Comparison of ENCODE assay signal across 13 cellular contexts in the genomic region with DNA sequence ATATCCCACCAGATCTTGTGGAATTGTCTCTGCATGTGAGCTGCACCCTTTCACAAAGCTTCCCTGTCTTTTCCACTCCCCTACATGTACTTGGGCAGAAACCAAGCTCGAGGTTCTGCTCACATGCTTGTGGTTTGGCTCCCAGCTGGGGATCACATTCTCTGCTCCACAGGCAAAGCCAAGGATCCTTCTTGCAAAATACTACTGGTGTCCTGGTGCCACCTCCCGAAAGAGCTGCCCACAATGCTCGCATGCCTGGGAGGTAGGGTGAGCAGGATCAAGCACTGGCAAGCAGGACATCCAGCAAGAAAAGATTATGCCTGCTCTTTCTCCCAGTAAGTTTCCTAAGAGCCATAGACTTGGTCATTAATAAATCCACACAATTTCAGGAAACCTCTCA. TPM values are rescaled to one million over a fixed set of nuclear protein-coding genes. Genes with fewer than 3 reads are reported as not detected.
DNase-seq lines count a peak whose midpoint lies in the region; ATAC-seq, FAIRE-seq and TF ChIP-seq lines count a peak whose summit lies in the region.
"Had no signal": no experiment of that assay in that cellular context is flagged by ENCODE, and none has a peak within 500 bp of the region (broad histone marks: within the 10 kb centered on the region; RNA-seq: fewer than 3 reads in every experiment).

No MANE protein-coding gene starts in this region.

- peak overlapping the region; percentile 88 for H2BK20ac ChIP-seq in H1 (ENCODE audit: low read length)

- H3K27me3 ChIP-seq in ACC112 (ENCODE audit: insufficient read depth, low read length) (no peaks in the 10 kb centered on the region), MG63 (no peaks in the 10 kb centered on the region), H1 (replicated peaks in 1 of 4; ENCODE audit: control insufficient read depth in 3 of 4, extremely low read depth in 1 of 4, insufficient read depth in 3 of 4, low read length in 3 of 4) (no peaks in the 10 kb centered on the region)
- H3K27me3 ChIP-seq in CD8-positive, alpha-beta memory T cell (ENCODE audit: insufficient read depth, low read length, poor library complexity, severe bottlenecking): no peaks in the 10 kb centered on the region
- H3K27me3 ChIP-seq: neural progenitor cell had no signal

- FAIRE-seq in H1 (lab: Jason Lieb, UNC): no peak
- FAIRE-seq: colon, K562 had no signal

- H3K9me3 ChIP-seq in MG63 (no peaks in the 10 kb centered on the region), H1 (ENCODE audit: insufficient read depth in 2 of 2, low read depth in 1 of 2, low read length in 1 of 2) (no peaks in the 10 kb centered on the region)
- H3K9me3 ChIP-seq in CD8-positive, alpha-beta memory T cell (ENCODE audit: low read length): no peaks in the 10 kb centered on the region

- no peak overlapping the region for H4K91ac ChIP-seq in H1 (replicated peaks; ENCODE audit: insufficient read length, low read length)

- peak; percentile 81 for DNase-seq in MG63
- no peak for DNase-seq in H1 (ENCODE audit: low read depth in 1 of 2, low spot score in 2 of 2)
- peak; percentile 91 to 96 for DNase-seq in lower leg skin (ENCODE audit: low spot score in 2 of 2)
- no peak for DNase-seq in CD8-positive, alpha-beta memory T cell
- DNase-seq in NCI-H2029 treated with DMSO at 0.1 percent for 48 hours (lab: John Stamatoyannopoulos, UW): no peak
- DNase-seq in stimulated activated CD4-positive, alpha-beta T cell treated with anti-CD3 and anti-CD28 coated beads, Interleukin-1b, Interleukin-23, amount 100 ng/mL, for 48 hours: no peak
- DNase-seq: AML-193 had no signal

- no peak overlapping the region for H3K27ac Mint-ChIP-seq in CD8-positive, alpha-beta memory T cell
- H3K27ac Mint-ChIP-seq: neural progenitor cell; T-helper 1 cell treated with Interleukin-12 subunit alpha and Interleukin-12 subunit beta and Interleukin-4 antibody, amounts not matched to agents 30 μg/mL and 1 μg/mL, for 36 hours had no signal

- H3K14ac ChIP-seq in H1 (ENCODE audit: insufficient read length): no peak overlapping the region

- no peak overlapping the region for H2BK120ac ChIP-seq in H1 (replicated peaks; ENCODE audit: low read depth, low read length)

- H3K18ac ChIP-seq in H1 (ENCODE audit: extremely low read depth, low read length): no peak overlapping the region; the same call in 1 of the 2 replicates

- no peak overlapping the region for H3K23ac ChIP-seq in H1 (ENCODE audit: insufficient read length)

- no peak overlapping the region for H3K4ac ChIP-seq in H1 (replicated peaks; ENCODE audit: insufficient read length, low read depth, low read length)

- WGBS in H1 (ENCODE audit: extremely low coverage in 1 of 2, insufficient coverage in 1 of 2, insufficient read length in 1 of 2, insufficient replicate concordance in 2 of 2, low coverage in 1 of 2, low lambda C conversion rate in 2 of 2, missing lambda C conversion rate in 1 of 2), 2 experiments: 56% methylated on average over 3 of the region's 3 CpGs; no CpG with 5 or more reads in 1 of the 2 experiments
- WGBS in lower leg skin, 2 donors: 7 to 18% methylated on average over 3 of the region's 3 CpGs

- no peak overlapping the region for H3K4me3 Mint-ChIP-seq in CD8-positive, alpha-beta memory T cell
- H3K4me3 Mint-ChIP-seq: neural progenitor cell; T-helper 1 cell treated with Interleukin-12 subunit alpha and Interleukin-12 subunit beta and Interleukin-4 antibody, amounts not matched to agents 30 μg/mL and 1 μg/mL, for 36 hours had no signal

- TF ChIP-seq EP300 in H1 (IDR thresholded peaks at IDR 0.05; ENCODE audit: borderline replicate concordance in 1 of 2, low read depth in 2 of 2, low read length in 2 of 2): no peak

- TF ChIP-seq POLR2A in H1 (IDR thresholded peaks at IDR 0.05; ENCODE audit: control extremely low read depth in 1 of 2, low read depth in 2 of 2, low read length in 2 of 2) (no peak), lower leg skin (IDR thresholded peaks at IDR 0.05) (no peak)

- H3K27me3 Mint-ChIP-seq in CD8-positive, alpha-beta memory T cell: no peaks in the 10 kb centered on the region

- H3K4me1 ChIP-seq in ACC112 (ENCODE audit: control insufficient read depth, insufficient read depth, low read length, unreplicated experiment): peaks cover 32% of the 10 kb centered on the region
- H3K4me1 ChIP-seq in H1 (replicated peaks in 1 of 4; ENCODE audit: control insufficient read depth in 3 of 4, insufficient read depth in 4 of 4, low read length in 3 of 4): peaks cover 6 to 33% (median 22%) of the 10 kb centered on the region in 4 experiments
- H3K4me1 ChIP-seq in CD8-positive, alpha-beta memory T cell (ENCODE audit: insufficient read depth, low read length): no peaks in the 10 kb centered on the region

- POLR2A ChIA-PET in H1 (lab: Charles Lee; ENCODE audit: partially characterized antibody): no interaction called here
- POLR2A ChIA-PET in CD8-positive, alpha-beta memory T cell (lab: Charles Lee): no interaction called here

- H3K4me1 Mint-ChIP-seq in CD8-positive, alpha-beta memory T cell: no peaks in the 10 kb centered on the region

- H3K27ac ChIP-seq in ACC112 (ENCODE audit: low read depth, low read length): peak overlapping the region; percentile 32
- H3K27ac ChIP-seq in H1 (ENCODE audit: low read depth, low read length): no peak overlapping the region
- H3K27ac ChIP-seq in CD8-positive, alpha-beta memory T cell (ENCODE audit: low read depth, low read length): no peak overlapping the region
- H3K27ac ChIP-seq: neural progenitor cell had no signal

- H3K79me2 ChIP-seq in ACC112 (ENCODE audit: control insufficient read depth, insufficient read depth, low read length, unreplicated experiment): no peaks in the 10 kb centered on the region
- no peaks in the 10 kb centered on the region for H3K79me2 ChIP-seq in H1 (ENCODE audit: control insufficient read depth in 1 of 2, insufficient read depth in 2 of 2, low read length in 2 of 2)

- H2BK5ac ChIP-seq in H1 (ENCODE audit: low read depth, low read length): no peak overlapping the region

- H4K5ac ChIP-seq in H1 (ENCODE audit: insufficient read length, low read depth, low read length): no peak overlapping the region

- H3K36me3 Mint-ChIP-seq in CD8-positive, alpha-beta memory T cell: no peaks in the 10 kb centered on the region

- no peaks in the 10 kb centered on the region for H3K79me1 ChIP-seq in H1 (ENCODE audit: low read depth, low read length)

- H3K4me2 ChIP-seq in H1 (ENCODE audit: insufficient read depth in 1 of 2, low read depth in 2 of 2, low read length in 2 of 2): no peak overlapping the region
- H3K4me2 ChIP-seq: neural progenitor cell had no signal

- H2AK5ac ChIP-seq in H1 (ENCODE audit: low read depth, low read length): no peak overlapping the region

- no peak overlapping the region for H3K9ac ChIP-seq in H1 (replicated peaks in 1 of 4; ENCODE audit: extremely low read depth in 1 of 4, low read depth in 3 of 4, low read length in 3 of 4)
- H3K9ac ChIP-seq: neural progenitor cell had no signal

- H3K4me3 ChIP-seq in ACC112 (ENCODE audit: low read depth, low read length) (no peak overlapping the region), MG63 (no peak overlapping the region), H1 (ENCODE audit: extremely low read depth in 1 of 4, insufficient read depth in 2 of 4, low read depth in 3 of 4, low read length in 4 of 4) (no peak overlapping the region), lower leg skin (ENCODE audit: low read depth, poor library complexity, severe bottlenecking) (no peak overlapping the region)
- no peak overlapping the region for H3K4me3 ChIP-seq in CD8-positive, alpha-beta memory T cell (ENCODE audit: low read length)
- H3K4me3 ChIP-seq: K562, neural progenitor cell had no signal

- no peak for ATAC-seq in HG02981 (IDR thresholded peaks at IDR 0.05; ENCODE audit: unreplicated experiment)
- ATAC-seq: K562 had no signal

- H4K8ac ChIP-seq in H1 (ENCODE audit: extremely low read depth, insufficient read depth, low read length): no peak overlapping the region

- no peak for TF ChIP-seq CTCF in H1 (IDR thresholded peaks at IDR 0.05; ENCODE audit: control extremely low read depth in 1 of 3, insufficient read depth in 1 of 3, low read depth in 1 of 3, low read length in 3 of 3)
- TF ChIP-seq CTCF in lower leg skin (IDR thresholded peaks at IDR 0.05): no peak

- no peak overlapping the region for H2BK15ac ChIP-seq in H1 (ENCODE audit: low read length)

- H3K36me3 ChIP-seq in ACC112 (ENCODE audit: insufficient read depth, low read length): no peaks in the 10 kb centered on the region
- H3K36me3 ChIP-seq in MG63: no peaks in the 10 kb centered on the region
- no peaks in the 10 kb centered on the region for H3K36me3 ChIP-seq in H1 (ENCODE audit: control insufficient read depth in 2 of 4, insufficient read depth in 4 of 4, low read length in 3 of 4)
- H3K36me3 ChIP-seq in CD8-positive, alpha-beta memory T cell (ENCODE audit: insufficient read depth, low read length): no peaks in the 10 kb centered on the region
- H3K36me3 ChIP-seq: neural progenitor cell had no signal

- peaks cover 0 to 6% (median 1%) of the 10 kb centered on the region in 5 donors for H3K9me3 Mint-ChIP-seq in CD8-positive, alpha-beta memory T cell
- H3K9me3 Mint-ChIP-seq: neural progenitor cell; T-helper 1 cell treated with Interleukin-12 subunit alpha and Interleukin-12 subunit beta and Interleukin-4 antibody, amounts not matched to agents 30 μg/mL and 1 μg/mL, for 36 hours had no signal

- H3K56ac ChIP-seq in H1 (replicated peaks; ENCODE audit: insufficient read length, low read depth, low read length): no peak overlapping the region

- no peak overlapping the region for H2AFZ ChIP-seq in ACC112 (ENCODE audit: low read length, unreplicated experiment)
- H2AFZ ChIP-seq in H1 (ENCODE audit: low read length): no peak overlapping the region
- H2AFZ ChIP-seq: neural progenitor cell had no signal

- CTCF ChIA-PET in H1 (lab: Charles Lee; ENCODE audit: partially characterized antibody): interaction anchor here (0.7 to 3.4 kb wide), 10 partner anchors 10 to 117 kb away, joined by 3 to 17 read pairs (median 4); no protein-coding TSS in a partner anchor
- CTCF ChIA-PET in CD8-positive, alpha-beta memory T cell (lab: Charles Lee): no interaction called here

- H2BK12ac ChIP-seq in H1 (ENCODE audit: low read depth, low read length): peak overlapping the region; percentile 84; the same call in 1 of the 2 replicates

- intact Hi-C loops in lower leg skin (cut with DNase I; ENCODE audit: low total_unique reads): no loop called here

- H3K23me2 ChIP-seq in H1 (ENCODE audit: low read depth, low read length): peaks cover 4% of the 10 kb centered on the region

- no peak for TF ChIP-seq RAD21 in H1 (IDR thresholded peaks at IDR 0.05 in 1 of 2, conservative IDR thresholded peaks at IDR 0.05 in 1 of 2; ENCODE audit: low read depth in 2 of 2, low read length in 2 of 2)

- no peaks in the 10 kb centered on the region for H4K20me1 ChIP-seq in H1 (replicated peaks in 1 of 2; ENCODE audit: control insufficient read depth in 1 of 2, insufficient read depth in 2 of 2, low read length in 2 of 2)

RNA-seq across cellular contexts. Expression of a gene that starts 45.1 kb away (rescaled TPM):
- not detected in 2 replicates for total RNA-seq in MG63 (2014; rRNA removed; shearing (Covaris generic); ENCODE audit: low replicate concordance)
- 1.4 and 1.5 TPM in 2 replicates for total RNA-seq in H1 (2021; fragmentation: NEBNext Ultra II Directional; extraction: Animal tissue kit (Norgen Biotek cat#: 25700))
- polyA plus RNA-seq in H1 (2011; rRNA removed): 0.54 and 0.60 TPM in 2 replicates
- 0.88 TPM for polyA plus RNA-seq in H1 (2011; cell fraction: cytosol; rRNA removed)
- polyA plus RNA-seq in H1 (2011; cell fraction: nucleus; rRNA removed): 1.2 TPM
- 0.33 to 0.79 TPM (median 0.48 TPM) in 4 replicates for polyA plus RNA-seq in H1 (2012, experiment 1 of 2)
- polyA plus RNA-seq in H1 (2012, experiment 2 of 2): 0.03 TPM
- polyA plus RNA-seq in H1 (2013, experiment 1 of 2): 1.1 TPM
- polyA plus RNA-seq in H1 (2013, experiment 2 of 2): 0.94 TPM
- polyA minus RNA-seq in H1 (2011; rRNA and poly(A)+ RNA removed): 4.8 and 7.0 TPM in 2 replicates
- polyA minus RNA-seq in H1 (2011; cell fraction: cytosol; rRNA and poly(A)+ RNA removed): 1.1 TPM
- polyA minus RNA-seq in H1 (2011; cell fraction: nucleus; rRNA and poly(A)+ RNA removed): 9.7 TPM
- total RNA-seq in lower leg skin: 10 to 100 TPM in 2 of 4 donors, 1 to 10 TPM in 2; 3.4 to 40.0 (median 14.1) TPM
- total RNA-seq in CD8-positive, alpha-beta memory T cell: not detected
- polyA plus RNA-seq in CD8-positive, alpha-beta memory T cell: not detected
- polyA plus RNA-seq: K562 had no signal

Comparison
In these comparisons a context has a peak if more than half of its experiments do, and no peak if none do; other contexts are left out.
1. DNase-seq: peak in MG63 (single experiment) and lower leg skin (2 of 2); none in H1 (0 of 2), CD8-positive, alpha-beta memory T cell (0 of 5), NCI-H2029 treated with DMSO at 0.1 percent for 48 hours (single experiment) and stimulated activated CD4-positive, alpha-beta T cell treated with anti-CD3 and anti-CD28 coated beads, Interleukin-1b, Interleukin-23, amount 100 ng/mL, for 48 hours (single experiment).